ENCODE assay signal across 29 cellular contexts in genomic region chr21:44035244-44035643, GRCh38.
"Had no signal": no experiment of that assay in that cellular context is flagged by ENCODE, and none has a peak within 500 bp of the region (broad histone marks: within the 10 kb centered on the region; RNA-seq: fewer than 3 reads in every experiment).

No MANE protein-coding gene starts in this region.

- H3K9me3 Mint-ChIP-seq: activated B cell treated with CpG ODN at 0.5 μM for 24 hours; activated CD4-positive, alpha-beta memory T cell treated with anti-CD3 and anti-CD28 coated beads for 36 hours; activated naive CD4-positive, alpha-beta T cell treated with anti-CD3 and anti-CD28 coated beads for 36 hours; activated naive CD4-positive, alpha-beta T cell treated with anti-CD3 and anti-CD28 coated beads, Interleukin-2, amount 50 U/mL, for 72 hours; activated T-helper 1 cell treated with anti-CD3 and anti-CD28 coated beads, Interleukin-12 subunit alpha, Interleukin-12 subunit beta, Interleukin-2, Interleukin-4 antibody, amounts not matched to agents 30 ng/mL and 10 ng/mL and 1 ng/mL, durations not matched to agents 14 hours and 24 hours and 36 hours had no signal

- H3K4me1 ChIP-seq: SJCRH30 had no signal

- DNase-seq: activated B cell treated with CpG ODN at 0.5 μM for 24 hours; activated CD4-positive, alpha-beta memory T cell treated with anti-CD3 and anti-CD28 coated beads for 36 hours; activated CD4-positive, alpha-beta T cell treated with anti-CD3 and anti-CD28 coated beads for 4 hours; activated CD4-positive, alpha-beta T cell treated with anti-CD3 and anti-CD28 coated beads, Interleukin-2, amount 50 U/mL, for 1 hour; activated CD4-positive, CD25-positive, alpha-beta regulatory T cell treated with anti-CD3 and anti-CD28 coated beads, Interleukin-2, amount 50 U/mL, for 72 hours; activated gamma-delta T cell treated with Interleukin-2 at 50 U/mL for 16 hours; activated naive CD4-positive, alpha-beta T cell treated with anti-CD3 and anti-CD28 coated beads for 36 hours; activated T-cell treated with anti-CD3 and anti-CD28 coated beads, Interleukin-2, amount 50 U/mL, for 1 hour; amniotic stem cell; brain microvascular endothelial cell; central memory CD4-positive, alpha-beta T cell; IMR-90; Karpas-422; NCI-H1105; NCI-H1417 treated with DMSO at 0.1 percent for 48 hours; NCI-H187 treated with DMSO at 0.1 percent for 48 hours; NCI-H2081 treated with DMSO at 0.1 percent for 48 hours; NCI-H345; NCI-H524 treated with DMSO at 0.1 percent for 48 hours; SHP77; SJCRH30; T-helper 2 cell; T-helper 9 cell had no signal

- H3K27ac ChIP-seq: brain microvascular endothelial cell, SJCRH30, SK-N-MC, VCaP had no signal

- H3K27ac Mint-ChIP-seq: activated B cell treated with CpG ODN at 0.5 μM for 24 hours; activated T-helper 1 cell treated with anti-CD3 and anti-CD28 coated beads, Interleukin-12 subunit alpha, Interleukin-12 subunit beta, Interleukin-2, Interleukin-4 antibody, amounts not matched to agents 30 ng/mL and 10 ng/mL and 1 ng/mL, durations not matched to agents 14 hours and 24 hours and 36 hours had no signal

- H3K27me3 Mint-ChIP-seq: activated B cell treated with CpG ODN at 0.5 μM for 24 hours; activated CD4-positive, alpha-beta memory T cell treated with anti-CD3 and anti-CD28 coated beads for 36 hours had no signal

- H3K4me3 Mint-ChIP-seq: activated B cell treated with CpG ODN at 0.5 μM for 24 hours; activated CD4-positive, alpha-beta memory T cell treated with anti-CD3 and anti-CD28 coated beads for 36 hours; activated naive CD4-positive, alpha-beta T cell treated with anti-CD3 and anti-CD28 coated beads for 36 hours; activated T-helper 1 cell treated with anti-CD3 and anti-CD28 coated beads, Interleukin-12 subunit alpha, Interleukin-12 subunit beta, Interleukin-2, Interleukin-4 antibody, amounts not matched to agents 30 ng/mL and 10 ng/mL and 1 ng/mL, durations not matched to agents 14 hours and 24 hours and 36 hours had no signal

- H3K4me3 ChIP-seq: K562, SJCRH30, SK-N-MC had no signal

- H3K9me3 ChIP-seq: SJCRH30 had no signal

- ATAC-seq: activated naive CD4-positive, alpha-beta T cell treated with anti-CD3 and anti-CD28 coated beads, Interleukin-2, amount 50 U/mL, for 72 hours; K562; Panc1 had no signal
